In genomic region chr2:78973630-78974029, GRCh38 we compare ENCODE assay signal across 11 cellular contexts. TPM values are rescaled to one million over a fixed set of nuclear protein-coding genes. Genes with fewer than 3 reads are reported as not detected.
"Had no signal": no experiment of that assay in that cellular context is flagged by ENCODE, and none has a peak within 500 bp of the region (broad histone marks: within the 10 kb centered on the region; RNA-seq: fewer than 3 reads in every experiment).

No MANE protein-coding gene starts in this region.

- H3K9ac ChIP-seq: GM23248 had no signal

- H3K27ac Mint-ChIP-seq: GM23338, H9, HFFc6 had no signal

- DNase-seq: GM23248, GOT3, H7, H9, HCEC 1CT, HFFc6 had no signal

- H3K27ac ChIP-seq: GM23248 had no signal

- H3K4me2 ChIP-seq: GM23338 had no signal

- H3K9me3 Mint-ChIP-seq: GM23338 had no signal

- H3K36me3 ChIP-seq: HAP-1 had no signal

- H3K4me3 ChIP-seq: GM23248, GM23338, HAP-1 had no signal

- H2AFZ ChIP-seq: GM23248, GM23338 had no signal

- H3K9me3 ChIP-seq: HAP-1 had no signal

- H3K4me3 Mint-ChIP-seq: GM23338, H9, HFFc6 had no signal

- ATAC-seq: GM23338, HCT116 had no signal

- H3K4me1 ChIP-seq: HAP-1 had no signal

RNA-seq across cellular contexts. Expression of gene REG3G, which starts 51.9 kb away (rescaled TPM):
- total RNA-seq: GM23248, GM23338, H1, H4, H7, H9, HFFc6 had no signal
- polyA plus RNA-seq: GM23248, GM23338, H1 had no signal
